15 cellular contexts compared by ENCODE assay signal in genomic region chr11:134030853-134031252, GRCh38. TPM values are rescaled to one million over a fixed set of nuclear protein-coding genes. Genes with fewer than 3 reads are reported as not detected.
DNase-seq lines count a peak whose midpoint lies in the region; FAIRE-seq and TF ChIP-seq lines count a peak whose summit lies in the region.
"Had no signal": no experiment of that assay in that cellular context is flagged by ENCODE, and none has a peak within 500 bp of the region (broad histone marks: within the 10 kb centered on the region; RNA-seq: fewer than 3 reads in every experiment).

No MANE protein-coding gene starts in this region.

- intact Hi-C loops in posterior vena cava (cut with DNase I) = loop anchor here in 1 of 2 donors (5.0 kb wide), 1 partner anchor 74 kb away; the partner anchor contains the start of gene IGSF9B

- H2AFZ ChIP-seq in Karpas-422 (ENCODE audit: low read length) (no peak overlapping the region), H1 (ENCODE audit: low read length) (no peak overlapping the region)

- TF ChIP-seq CTCF in H1 (IDR thresholded peaks at IDR 0.05; ENCODE audit: control extremely low read depth in 1 of 3, insufficient read depth in 1 of 3, low read depth in 1 of 3, low read length in 3 of 3) = peak; percentile 71 to 80 (median 78)

- no peaks in the 10 kb centered on the region for H3K9me3 Mint-ChIP-seq in activated naive CD4-positive, alpha-beta T cell treated with anti-CD3 and anti-CD28 coated beads, Interleukin-2, amount 50 U/mL, for 24 hours
- no peaks in the 10 kb centered on the region for H3K9me3 Mint-ChIP-seq in activated naive CD4-positive, alpha-beta T cell treated with anti-CD3 and anti-CD28 coated beads, Interleukin-2, amount 10 ng/mL, durations not matched to agents 7 days and 5 days
- H3K9me3 Mint-ChIP-seq: activated CD4-positive, alpha-beta memory T cell treated with anti-CD3 and anti-CD28 coated beads for 36 hours had no signal

- no peak overlapping the region for H2BK15ac ChIP-seq in H1 (ENCODE audit: low read length)

- no peak overlapping the region for H3K18ac ChIP-seq in H1 (ENCODE audit: extremely low read depth, low read length)

- no peak overlapping the region for H2BK120ac ChIP-seq in H1 (replicated peaks; ENCODE audit: low read depth, low read length)

- CTCF ChIA-PET in activated naive CD4-positive, alpha-beta T cell treated with anti-CD3 and anti-CD28 coated beads, Interleukin-2, amount 10 ng/mL, durations not matched to agents 7 days and 5 days (lab: Charles Lee) = interaction anchor here (0.9 to 2.3 kb wide), 7 partner anchors 10 to 103 kb away, joined by 3 to 8 read pairs (median 5); no protein-coding TSS in a partner anchor
- CTCF ChIA-PET in H1 (lab: Charles Lee; ENCODE audit: partially characterized antibody) = interaction anchor here (0.7 to 13.6 kb wide), 28 partner anchors 9 to 108 kb away, joined by 3 to 178 read pairs (median 4); partner anchors contain the start of gene IGSF9B

- H3K4me2 ChIP-seq in Karpas-422 (ENCODE audit: low read depth, low read length, poor library complexity, severe bottlenecking) (no peak overlapping the region), H1 (ENCODE audit: insufficient read depth in 1 of 2, low read depth in 2 of 2, low read length in 2 of 2) (no peak overlapping the region)

- H2BK5ac ChIP-seq in H1 (ENCODE audit: low read depth, low read length) = no peak overlapping the region

- H3K9me2 ChIP-seq in Karpas-422 (replicated peaks; ENCODE audit: insufficient read depth, low read length) = no peaks in the 10 kb centered on the region

- H3K27me3 Mint-ChIP-seq in activated naive CD4-positive, alpha-beta T cell treated with anti-CD3 and anti-CD28 coated beads, Interleukin-2, amount 50 U/mL, for 24 hours = no peaks in the 10 kb centered on the region
- peaks cover 43% of the 10 kb centered on the region for H3K27me3 Mint-ChIP-seq in activated naive CD4-positive, alpha-beta T cell treated with anti-CD3 and anti-CD28 coated beads, Interleukin-2, amount 10 ng/mL, durations not matched to agents 7 days and 5 days
- H3K27me3 Mint-ChIP-seq: activated CD4-positive, alpha-beta memory T cell treated with anti-CD3 and anti-CD28 coated beads for 36 hours had no signal

- H3K27me3 ChIP-seq in Karpas-422 (ENCODE audit: low read length) = no peaks in the 10 kb centered on the region
- peaks cover 0 to 5% (median 3%) of the 10 kb centered on the region in 4 experiments; a peak in 3 of 7 replicates for H3K27me3 ChIP-seq in H1 (replicated peaks in 1 of 4; ENCODE audit: control insufficient read depth in 3 of 4, extremely low read depth in 1 of 4, insufficient read depth in 3 of 4, low read length in 3 of 4)
- H3K27me3 ChIP-seq: ascending aorta had no signal

- H4K20me1 ChIP-seq in Karpas-422 (ENCODE audit: insufficient read depth, low read depth, low read length) (no peaks in the 10 kb centered on the region), H1 (replicated peaks in 1 of 2; ENCODE audit: control insufficient read depth in 1 of 2, insufficient read depth in 2 of 2, low read length in 2 of 2) (no peaks in the 10 kb centered on the region)

- no peaks in the 10 kb centered on the region for H3K36me3 Mint-ChIP-seq in activated naive CD4-positive, alpha-beta T cell treated with anti-CD3 and anti-CD28 coated beads, Interleukin-2, amount 50 U/mL, for 24 hours
- H3K36me3 Mint-ChIP-seq in activated naive CD4-positive, alpha-beta T cell treated with anti-CD3 and anti-CD28 coated beads, Interleukin-2, amount 10 ng/mL, durations not matched to agents 7 days and 5 days = peaks cover 5% of the 10 kb centered on the region

- H3K23ac ChIP-seq in H1 (ENCODE audit: insufficient read length) = no peak overlapping the region

- H2AK5ac ChIP-seq in H1 (ENCODE audit: low read depth, low read length) = no peak overlapping the region

- H4K5ac ChIP-seq in H1 (ENCODE audit: insufficient read length, low read depth, low read length) = no peak overlapping the region

- no peak overlapping the region for H3K14ac ChIP-seq in H1 (ENCODE audit: insufficient read length)

- H3K4me3 Mint-ChIP-seq in activated naive CD4-positive, alpha-beta T cell treated with anti-CD3 and anti-CD28 coated beads, Interleukin-2, amount 50 U/mL, for 24 hours = no peak overlapping the region
- H3K4me3 Mint-ChIP-seq in activated naive CD4-positive, alpha-beta T cell treated with anti-CD3 and anti-CD28 coated beads, Interleukin-2, amount 10 ng/mL, durations not matched to agents 7 days and 5 days = no peak overlapping the region
- H3K4me3 Mint-ChIP-seq: activated CD4-positive, alpha-beta memory T cell treated with anti-CD3 and anti-CD28 coated beads for 36 hours had no signal

- POLR2A ChIA-PET in H1 (lab: Charles Lee; ENCODE audit: partially characterized antibody) = no interaction called here

- H3K27ac Mint-ChIP-seq in activated naive CD4-positive, alpha-beta T cell treated with anti-CD3 and anti-CD28 coated beads, Interleukin-2, amount 50 U/mL, for 24 hours = peak overlapping the region; percentile 46
- H3K27ac Mint-ChIP-seq in activated naive CD4-positive, alpha-beta T cell treated with anti-CD3 and anti-CD28 coated beads, Interleukin-2, amount 10 ng/mL, durations not matched to agents 7 days and 5 days = no peak overlapping the region
- H3K27ac Mint-ChIP-seq: activated CD4-positive, alpha-beta memory T cell treated with anti-CD3 and anti-CD28 coated beads for 36 hours had no signal

- no peak for TF ChIP-seq EP300 in H1 (IDR thresholded peaks at IDR 0.05; ENCODE audit: borderline replicate concordance in 1 of 2, low read depth in 2 of 2, low read length in 2 of 2)

- H3K9me3 ChIP-seq in Karpas-422 (ENCODE audit: low read length) (no peaks in the 10 kb centered on the region), H1 (ENCODE audit: insufficient read depth in 2 of 2, low read depth in 1 of 2, low read length in 1 of 2) (no peaks in the 10 kb centered on the region)
- H3K9me3 ChIP-seq: ascending aorta, mucosa of descending colon, psoas muscle, thoracic aorta had no signal

- no peak overlapping the region for H2BK12ac ChIP-seq in H1 (ENCODE audit: low read depth, low read length)

- no peak for FAIRE-seq in H1 (lab: Jason Lieb, UNC)

- peaks cover 76% of the 10 kb centered on the region for H3K4me1 Mint-ChIP-seq in activated naive CD4-positive, alpha-beta T cell treated with anti-CD3 and anti-CD28 coated beads, Interleukin-2, amount 50 U/mL, for 24 hours
- H3K4me1 Mint-ChIP-seq in activated naive CD4-positive, alpha-beta T cell treated with anti-CD3 and anti-CD28 coated beads, Interleukin-2, amount 10 ng/mL, durations not matched to agents 7 days and 5 days = peaks cover 87% of the 10 kb centered on the region

- no peak overlapping the region for H4K8ac ChIP-seq in H1 (ENCODE audit: extremely low read depth, insufficient read depth, low read length)

- H3K36me3 ChIP-seq in Karpas-422 (ENCODE audit: insufficient read depth, low read length) (no peaks in the 10 kb centered on the region), H1 (ENCODE audit: control insufficient read depth in 2 of 4, insufficient read depth in 4 of 4, low read length in 3 of 4) (no peaks in the 10 kb centered on the region)
- H3K36me3 ChIP-seq: ascending aorta, thoracic aorta had no signal

- H3K56ac ChIP-seq in H1 (replicated peaks; ENCODE audit: insufficient read length, low read depth, low read length) = no peak overlapping the region

- H3K79me2 ChIP-seq in Karpas-422 (ENCODE audit: low read length) = no peaks in the 10 kb centered on the region
- H3K79me2 ChIP-seq in H1 (ENCODE audit: control insufficient read depth in 1 of 2, insufficient read depth in 2 of 2, low read length in 2 of 2) = no peaks in the 10 kb centered on the region

- H3K4me1 ChIP-seq in Karpas-422 (ENCODE audit: low read length) = peaks cover 58% of the 10 kb centered on the region
- H3K4me1 ChIP-seq in H1 (replicated peaks in 1 of 4; ENCODE audit: control insufficient read depth in 3 of 4, insufficient read depth in 4 of 4, low read length in 3 of 4) = peaks cover 0 to 29% (median 16%) of the 10 kb centered on the region in 4 experiments; a peak in 6 of 7 replicates

- H3K27ac ChIP-seq in Karpas-422 (ENCODE audit: low read length) = no peak overlapping the region
- H3K27ac ChIP-seq in H1 (ENCODE audit: low read depth, low read length) = no peak overlapping the region
- H3K27ac ChIP-seq: ascending aorta, psoas muscle, thoracic aorta had no signal

- no peak overlapping the region for H3K4ac ChIP-seq in H1 (replicated peaks; ENCODE audit: insufficient read length, low read depth, low read length)

- no peak overlapping the region for H2BK20ac ChIP-seq in H1 (ENCODE audit: low read length)

- H4K91ac ChIP-seq in H1 (replicated peaks; ENCODE audit: insufficient read length, low read length) = no peak overlapping the region

- H3K4me3 ChIP-seq in Karpas-422 (ENCODE audit: low read length) = no peak overlapping the region
- no peak overlapping the region for H3K4me3 ChIP-seq in H1 (ENCODE audit: extremely low read depth in 1 of 4, insufficient read depth in 2 of 4, low read depth in 3 of 4, low read length in 4 of 4)
- H3K4me3 ChIP-seq: ascending aorta, mucosa of descending colon, psoas muscle, thoracic aorta had no signal

- DNase-seq in activated naive CD4-positive, alpha-beta T cell treated with anti-CD3 and anti-CD28 coated beads, Interleukin-2, amount 10 ng/mL, durations not matched to agents 7 days and 5 days = no peak
- peak; percentile 61 for DNase-seq in Karpas-422
- peak in 1 of 2 experiments; percentile 64 for DNase-seq in H1 (ENCODE audit: low read depth in 1 of 2, low spot score in 2 of 2)
- DNase-seq in posterior vena cava (ENCODE audit: low spot score) = peak; percentile 64
- DNase-seq in OCI-M2 (lab: John Stamatoyannopoulos, UW; ENCODE audit: unreplicated experiment) = no peak
- DNase-seq in NCI-H146 treated with DMSO at 0.1 percent for 48 hours (lab: John Stamatoyannopoulos, UW; ENCODE audit: unreplicated experiment) = no peak
- DNase-seq in SW480 (ENCODE audit: low spot score) = no peak
- DNase-seq: activated CD4-positive, alpha-beta memory T cell treated with anti-CD3 and anti-CD28 coated beads for 36 hours; foreskin fibroblast; mucosa of descending colon; NCI-H187; psoas muscle had no signal

- TF ChIP-seq RAD21 in H1 (IDR thresholded peaks at IDR 0.05 in 1 of 2, conservative IDR thresholded peaks at IDR 0.05 in 1 of 2; ENCODE audit: low read depth in 2 of 2, low read length in 2 of 2) = peak; percentile 54 to 64; a peak in 3 of 4 replicates

- TF ChIP-seq POLR2A in H1 (IDR thresholded peaks at IDR 0.05; ENCODE audit: control extremely low read depth in 1 of 2, low read depth in 2 of 2, low read length in 2 of 2) = no peak

- no peaks in the 10 kb centered on the region for H3K79me1 ChIP-seq in H1 (ENCODE audit: low read depth, low read length)

- 71% methylated on average over 16 of the region's 16 CpGs; no CpG with 5 or more reads in 1 of the 2 experiments for WGBS in H1 (ENCODE audit: extremely low coverage in 1 of 2, insufficient coverage in 1 of 2, insufficient read length in 1 of 2, insufficient replicate concordance in 2 of 2, low coverage in 1 of 2, low lambda C conversion rate in 2 of 2, missing lambda C conversion rate in 1 of 2), 2 experiments

- H3K23me2 ChIP-seq in H1 (ENCODE audit: low read depth, low read length) = no peaks in the 10 kb centered on the region

- H3K9ac ChIP-seq in Karpas-422 (ENCODE audit: low read length) (no peak overlapping the region), H1 (replicated peaks in 1 of 4; ENCODE audit: extremely low read depth in 1 of 4, low read depth in 3 of 4, low read length in 3 of 4) (no peak overlapping the region)

RNA-seq across cellular contexts. Expression of gene JAM3, which starts 38.0 kb away (rescaled TPM):
- total RNA-seq in Karpas-422 (2014; rRNA removed; shearing (Covaris generic); ENCODE audit: low replicate concordance) = 0.65 and 4.8 TPM in 2 replicates
- 40.3 and 42.8 TPM in 2 replicates for total RNA-seq in H1 (2021; fragmentation: NEBNext Ultra II Directional; extraction: Animal tissue kit (Norgen Biotek cat#: 25700))
- 17.8 and 19.6 TPM in 2 replicates for polyA plus RNA-seq in H1 (2011; rRNA removed)
- polyA plus RNA-seq in H1 (2011; cell fraction: cytosol; rRNA removed) = 16.4 TPM
- 23.3 TPM for polyA plus RNA-seq in H1 (2011; cell fraction: nucleus; rRNA removed)
- polyA plus RNA-seq in H1 (2012, experiment 1 of 2) = 24.7 to 30.3 TPM (median 27.0 TPM) in 4 replicates
- 5.8 TPM for polyA plus RNA-seq in H1 (2012, experiment 2 of 2)
- polyA plus RNA-seq in H1 (2013, experiment 1 of 2) = 30.3 TPM
- polyA plus RNA-seq in H1 (2013, experiment 2 of 2) = 37.2 TPM
- polyA minus RNA-seq in H1 (2011; rRNA and poly(A)+ RNA removed) = 19.3 and 23.9 TPM in 2 replicates
- 16.4 TPM for polyA minus RNA-seq in H1 (2011; cell fraction: cytosol; rRNA and poly(A)+ RNA removed)
- polyA minus RNA-seq in H1 (2011; cell fraction: nucleus; rRNA and poly(A)+ RNA removed) = 15.7 TPM
- 10 to 100 TPM; 86.6 to 92.2 TPM for total RNA-seq in posterior vena cava

Comparison
In these comparisons a context has a peak if more than half of its experiments do, and no peak if none do; other contexts are left out.
1. DNase-seq: peak in Karpas-422 (single experiment) and posterior vena cava (single experiment); none in activated naive CD4-positive, alpha-beta T cell treated with anti-CD3 and anti-CD28 coated beads, Interleukin-2, amount 10 ng/mL, durations not matched to agents 7 days and 5 days (single experiment), OCI-M2 (single experiment), NCI-H146 treated with DMSO at 0.1 percent for 48 hours (single experiment) and SW480 (single experiment).